Comparison of ENCODE assay signal across 1 cellular context in the genomic region with DNA sequence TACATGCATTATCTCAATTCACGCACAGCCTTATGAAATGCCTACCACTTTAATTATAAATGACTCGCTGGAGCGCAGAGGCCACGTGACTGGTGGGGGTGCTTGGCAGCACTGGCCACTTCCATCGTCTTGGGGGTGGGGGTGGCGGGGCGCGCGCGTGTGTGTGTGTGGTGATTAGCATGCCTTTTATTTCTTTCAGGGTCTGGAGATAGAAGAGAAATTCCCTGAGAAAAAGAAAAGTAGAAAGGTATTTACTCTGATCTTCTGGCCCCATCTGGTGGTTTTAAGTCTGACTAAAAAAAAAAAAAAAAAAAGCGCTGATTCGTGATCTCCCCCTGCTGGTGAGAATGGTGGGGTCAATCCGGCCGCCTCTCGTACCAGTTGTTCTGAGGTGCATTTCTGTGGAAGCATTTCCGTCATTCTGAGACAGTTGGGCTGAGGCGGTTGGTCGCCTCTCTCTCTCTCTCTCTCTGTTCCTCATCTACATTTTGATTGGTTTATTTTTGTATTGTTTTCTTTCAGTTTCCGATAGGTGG.
TF ChIP-seq lines count a peak whose summit lies in the region.

A gene with protein sequence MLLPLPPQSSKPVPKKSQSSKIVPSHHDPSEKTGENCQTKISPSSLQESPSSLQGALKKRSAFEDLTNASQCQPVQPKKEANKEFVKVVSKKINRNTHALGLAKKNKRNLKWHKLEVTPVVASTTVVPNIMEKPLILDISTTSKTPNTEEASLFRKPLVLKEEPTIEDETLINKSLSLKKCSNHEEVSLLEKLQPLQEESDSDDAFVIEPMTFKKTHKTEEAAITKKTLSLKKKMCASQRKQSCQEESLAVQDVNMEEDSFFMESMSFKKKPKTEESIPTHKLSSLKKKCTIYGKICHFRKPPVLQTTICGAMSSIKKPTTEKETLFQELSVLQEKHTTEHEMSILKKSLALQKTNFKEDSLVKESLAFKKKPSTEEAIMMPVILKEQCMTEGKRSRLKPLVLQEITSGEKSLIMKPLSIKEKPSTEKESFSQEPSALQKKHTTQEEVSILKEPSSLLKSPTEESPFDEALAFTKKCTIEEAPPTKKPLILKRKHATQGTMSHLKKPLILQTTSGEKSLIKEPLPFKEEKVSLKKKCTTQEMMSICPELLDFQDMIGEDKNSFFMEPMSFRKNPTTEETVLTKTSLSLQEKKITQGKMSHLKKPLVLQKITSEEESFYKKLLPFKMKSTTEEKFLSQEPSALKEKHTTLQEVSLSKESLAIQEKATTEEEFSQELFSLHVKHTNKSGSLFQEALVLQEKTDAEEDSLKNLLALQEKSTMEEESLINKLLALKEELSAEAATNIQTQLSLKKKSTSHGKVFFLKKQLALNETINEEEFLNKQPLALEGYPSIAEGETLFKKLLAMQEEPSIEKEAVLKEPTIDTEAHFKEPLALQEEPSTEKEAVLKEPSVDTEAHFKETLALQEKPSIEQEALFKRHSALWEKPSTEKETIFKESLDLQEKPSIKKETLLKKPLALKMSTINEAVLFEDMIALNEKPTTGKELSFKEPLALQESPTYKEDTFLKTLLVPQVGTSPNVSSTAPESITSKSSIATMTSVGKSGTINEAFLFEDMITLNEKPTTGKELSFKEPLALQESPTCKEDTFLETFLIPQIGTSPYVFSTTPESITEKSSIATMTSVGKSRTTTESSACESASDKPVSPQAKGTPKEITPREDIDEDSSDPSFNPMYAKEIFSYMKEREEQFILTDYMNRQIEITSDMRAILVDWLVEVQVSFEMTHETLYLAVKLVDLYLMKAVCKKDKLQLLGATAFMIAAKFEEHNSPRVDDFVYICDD (N-terminal part only) (plus strand): TSS at position 402 of the 536 bp plus-strand sequence. CDS start 80,399 bp downstream, outside the sequence.

TF ChIP-seq in GM12878, 131 proteins besides CTCF, POLR2A, EP300 and RAD21 (continued from another document):
- peak; percentile 76; the same call in 1 of the 2 replicates for TF ChIP-seq JUND (IDR thresholded peaks at IDR 0.05; ENCODE audit: low read depth, low read length)
- no peak for TF ChIP-seq CREB1 (IDR thresholded peaks at IDR 0.05; ENCODE audit: low read depth)
- peak; percentile 8 for TF ChIP-seq ZZZ3 (IDR thresholded peaks at IDR 0.05; ENCODE audit: control insufficient read depth, insufficient read length, low read depth)
- TF ChIP-seq, protein P1, sequence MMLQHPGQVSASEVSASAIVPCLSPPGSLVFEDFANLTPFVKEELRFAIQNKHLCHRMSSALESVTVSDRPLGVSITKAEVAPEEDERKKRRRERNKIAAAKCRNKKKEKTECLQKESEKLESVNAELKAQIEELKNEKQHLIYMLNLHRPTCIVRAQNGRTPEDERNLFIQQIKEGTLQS (IDR thresholded peaks at IDR 0.05; ENCODE audit: borderline replicate concordance, extremely low read depth, low read depth, low read length), result peak; percentile 30; the same call in 1 of the 2 replicates
- peak; percentile 88 for TF ChIP-seq ATF7 (IDR thresholded peaks at IDR 0.05; ENCODE audit: low read depth)
- TF ChIP-seq GATAD2B (conservative IDR thresholded peaks at IDR 0.05; ENCODE audit: low read depth), result no peak
- peak; percentile 59 to 60; a peak in 3 of 4 replicates for TF ChIP-seq BHLHE40 (IDR thresholded peaks at IDR 0.05; ENCODE audit: borderline replicate concordance in 1 of 2, low read depth in 2 of 2, low read length in 1 of 2)
- peak; percentile 89; the same call in 1 of the 2 replicates for TF ChIP-seq CHD1 (IDR thresholded peaks at IDR 0.05; ENCODE audit: low read depth, low read length)
- peak; percentile 88 for TF ChIP-seq KLF5 (IDR thresholded peaks at IDR 0.05; ENCODE audit: partially characterized antibody)
- TF ChIP-seq FOXK2 (IDR thresholded peaks at IDR 0.05), result peak; percentile 87
- TF ChIP-seq TARDBP (IDR thresholded peaks at IDR 0.05; ENCODE audit: borderline replicate concordance), result no peak
- TF ChIP-seq CBX5 (IDR thresholded peaks at IDR 0.05; ENCODE audit: low read depth), result no peak
- TF ChIP-seq YY1 (IDR thresholded peaks at IDR 0.05; ENCODE audit: low read depth, low read length), result peak; percentile 56; the same call in 1 of the 2 replicates
- TF ChIP-seq, protein P2, sequence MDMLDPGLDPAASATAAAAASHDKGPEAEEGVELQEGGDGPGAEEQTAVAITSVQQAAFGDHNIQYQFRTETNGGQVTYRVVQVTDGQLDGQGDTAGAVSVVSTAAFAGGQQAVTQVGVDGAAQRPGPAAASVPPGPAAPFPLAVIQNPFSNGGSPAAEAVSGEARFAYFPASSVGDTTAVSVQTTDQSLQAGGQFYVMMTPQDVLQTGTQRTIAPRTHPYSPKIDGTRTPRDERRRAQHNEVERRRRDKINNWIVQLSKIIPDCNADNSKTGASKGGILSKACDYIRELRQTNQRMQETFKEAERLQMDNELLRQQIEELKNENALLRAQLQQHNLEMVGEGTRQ (IDR thresholded peaks at IDR 0.05; ENCODE audit: borderline replicate concordance, low read depth, low read length), result peak; percentile 51
- TF ChIP-seq, protein P3, sequence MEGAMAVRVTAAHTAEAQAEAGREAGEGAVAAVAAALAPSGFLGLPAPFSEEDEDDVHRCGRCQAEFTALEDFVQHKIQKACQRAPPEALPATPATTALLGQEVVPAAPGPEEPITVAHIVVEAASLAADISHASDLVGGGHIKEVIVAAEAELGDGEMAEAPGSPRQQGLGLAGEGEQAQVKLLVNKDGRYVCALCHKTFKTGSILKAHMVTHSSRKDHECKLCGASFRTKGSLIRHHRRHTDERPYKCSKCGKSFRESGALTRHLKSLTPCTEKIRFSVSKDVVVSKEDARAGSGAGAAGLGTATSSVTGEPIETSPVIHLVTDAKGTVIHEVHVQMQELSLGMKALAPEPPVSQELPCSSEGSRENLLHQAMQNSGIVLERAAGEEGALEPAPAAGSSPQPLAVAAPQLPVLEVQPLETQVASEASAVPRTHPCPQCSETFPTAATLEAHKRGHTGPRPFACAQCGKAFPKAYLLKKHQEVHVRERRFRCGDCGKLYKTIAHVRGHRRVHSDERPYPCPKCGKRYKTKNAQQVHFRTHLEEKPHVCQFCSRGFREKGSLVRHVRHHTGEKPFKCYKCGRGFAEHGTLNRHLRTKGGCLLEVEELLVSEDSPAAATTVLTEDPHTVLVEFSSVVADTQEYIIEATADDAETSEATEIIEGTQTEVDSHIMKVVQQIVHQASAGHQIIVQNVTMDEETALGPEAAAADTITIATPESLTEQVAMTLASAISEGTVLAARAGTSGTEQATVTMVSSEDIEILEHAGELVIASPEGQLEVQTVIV (IDR thresholded peaks at IDR 0.05; ENCODE audit: borderline replicate concordance, partially characterized antibody), result peak; percentile 24
- TF ChIP-seq, protein P4, sequence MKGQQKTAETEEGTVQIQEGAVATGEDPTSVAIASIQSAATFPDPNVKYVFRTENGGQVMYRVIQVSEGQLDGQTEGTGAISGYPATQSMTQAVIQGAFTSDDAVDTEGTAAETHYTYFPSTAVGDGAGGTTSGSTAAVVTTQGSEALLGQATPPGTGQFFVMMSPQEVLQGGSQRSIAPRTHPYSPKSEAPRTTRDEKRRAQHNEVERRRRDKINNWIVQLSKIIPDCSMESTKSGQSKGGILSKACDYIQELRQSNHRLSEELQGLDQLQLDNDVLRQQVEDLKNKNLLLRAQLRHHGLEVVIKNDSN (IDR thresholded peaks at IDR 0.05; ENCODE audit: borderline replicate concordance, extremely low read length, insufficient read depth, low read depth, low read length), result peak; percentile 81
- TF ChIP-seq RUNX3 (IDR thresholded peaks at IDR 0.05; ENCODE audit: low read length), result peak; percentile 35
- peak; percentile 42; the same call in 1 of the 2 replicates for TF ChIP-seq SMC3 (IDR thresholded peaks at IDR 0.05; ENCODE audit: borderline replicate concordance, low read length)
- 0 out of 2 replicates have a peak, but pooled peaks have one; percentile 41 for TF ChIP-seq FOXM1 (IDR thresholded peaks at IDR 0.05; ENCODE audit: low read depth, low read length)
- TF ChIP-seq, protein P5, sequence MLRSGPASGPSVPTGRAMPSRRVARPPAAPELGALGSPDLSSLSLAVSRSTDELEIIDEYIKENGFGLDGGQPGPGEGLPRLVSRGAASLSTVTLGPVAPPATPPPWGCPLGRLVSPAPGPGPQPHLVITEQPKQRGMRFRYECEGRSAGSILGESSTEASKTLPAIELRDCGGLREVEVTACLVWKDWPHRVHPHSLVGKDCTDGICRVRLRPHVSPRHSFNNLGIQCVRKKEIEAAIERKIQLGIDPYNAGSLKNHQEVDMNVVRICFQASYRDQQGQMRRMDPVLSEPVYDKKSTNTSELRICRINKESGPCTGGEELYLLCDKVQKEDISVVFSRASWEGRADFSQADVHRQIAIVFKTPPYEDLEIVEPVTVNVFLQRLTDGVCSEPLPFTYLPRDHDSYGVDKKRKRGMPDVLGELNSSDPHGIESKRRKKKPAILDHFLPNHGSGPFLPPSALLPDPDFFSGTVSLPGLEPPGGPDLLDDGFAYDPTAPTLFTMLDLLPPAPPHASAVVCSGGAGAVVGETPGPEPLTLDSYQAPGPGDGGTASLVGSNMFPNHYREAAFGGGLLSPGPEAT (IDR thresholded peaks at IDR 0.05; ENCODE audit: low read depth), result peak; percentile 74
- peak in 1 of 2 experiments; percentile 33; a peak in 1 of 4 replicates for TF ChIP-seq ETV6 (conservative IDR thresholded peaks at IDR 0.05 in 1 of 2, IDR thresholded peaks at IDR 0.05 in 1 of 2; ENCODE audit: borderline replicate concordance in 1 of 2, low read depth in 1 of 2)
- TF ChIP-seq ZNF384 (IDR thresholded peaks at IDR 0.05; ENCODE audit: borderline replicate concordance, low read depth, low read length), result peak; percentile 98
- TF ChIP-seq SMAD5 (IDR thresholded peaks at IDR 0.05; ENCODE audit: low read depth), result no peak
- no peak for TF ChIP-seq MXI1 (IDR thresholded peaks at IDR 0.05; ENCODE audit: low read depth, low read length)
- TF ChIP-seq SPI1 (IDR thresholded peaks at IDR 0.05; ENCODE audit: borderline replicate concordance, insufficient read depth, low read depth, low read length), result no peak
- no peak for TF ChIP-seq ZNF622 (IDR thresholded peaks at IDR 0.05)
- TF ChIP-seq DPF2 (IDR thresholded peaks at IDR 0.05), result no peak
- TF ChIP-seq MEF2A (IDR thresholded peaks at IDR 0.05; ENCODE audit: insufficient read depth, low read depth, low read length), result 0 out of 2 replicates have a peak, but pooled peaks have one; percentile 9
- no peak for TF ChIP-seq CEBPB (IDR thresholded peaks at IDR 0.05; ENCODE audit: borderline replicate concordance in 1 of 2, low read depth in 2 of 2, low read length in 2 of 2)
- TF ChIP-seq SREBF1 (IDR thresholded peaks at IDR 0.05; ENCODE audit: low read length), result peak; percentile 44; the same call in 1 of the 2 replicates
- no peak for TF ChIP-seq SMAD1 (IDR thresholded peaks at IDR 0.05; ENCODE audit: low read depth, partially characterized antibody)
- TF ChIP-seq MTA3 (IDR thresholded peaks at IDR 0.05; ENCODE audit: borderline replicate concordance, low read length), result no peak
- 0 out of 2 replicates have a peak, but pooled peaks have one; percentile 20 for TF ChIP-seq GABPA (IDR thresholded peaks at IDR 0.05; ENCODE audit: low read depth)
- TF ChIP-seq, protein P6, sequence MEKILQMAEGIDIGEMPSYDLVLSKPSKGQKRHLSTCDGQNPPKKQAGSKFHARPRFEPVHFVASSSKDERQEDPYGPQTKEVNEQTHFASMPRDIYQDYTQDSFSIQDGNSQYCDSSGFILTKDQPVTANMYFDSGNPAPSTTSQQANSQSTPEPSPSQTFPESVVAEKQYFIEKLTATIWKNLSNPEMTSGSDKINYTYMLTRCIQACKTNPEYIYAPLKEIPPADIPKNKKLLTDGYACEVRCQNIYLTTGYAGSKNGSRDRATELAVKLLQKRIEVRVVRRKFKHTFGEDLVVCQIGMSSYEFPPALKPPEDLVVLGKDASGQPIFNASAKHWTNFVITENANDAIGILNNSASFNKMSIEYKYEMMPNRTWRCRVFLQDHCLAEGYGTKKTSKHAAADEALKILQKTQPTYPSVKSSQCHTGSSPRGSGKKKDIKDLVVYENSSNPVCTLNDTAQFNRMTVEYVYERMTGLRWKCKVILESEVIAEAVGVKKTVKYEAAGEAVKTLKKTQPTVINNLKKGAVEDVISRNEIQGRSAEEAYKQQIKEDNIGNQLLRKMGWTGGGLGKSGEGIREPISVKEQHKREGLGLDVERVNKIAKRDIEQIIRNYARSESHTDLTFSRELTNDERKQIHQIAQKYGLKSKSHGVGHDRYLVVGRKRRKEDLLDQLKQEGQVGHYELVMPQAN (conservative IDR thresholded peaks at IDR 0.05), result no peak
- TF ChIP-seq RAD51 (IDR thresholded peaks at IDR 0.05), result peak; percentile 82
